In genomic region chr13:99473515-99473914, GRCh38 we compare ENCODE assay signal across 24 cellular contexts.
"Had no signal": no experiment of that assay in that cellular context is flagged by ENCODE, and none has a peak within 500 bp of the region (broad histone marks: within the 10 kb centered on the region; RNA-seq: fewer than 3 reads in every experiment).

No MANE protein-coding gene starts in this region.

- H3K4me3 Mint-ChIP-seq: natural killer cell treated with Interleukin-12 subunit alpha and Interleukin-12 subunit beta and Interleukin-15 and Interleukin-18, amount 100 ng/mL, for 72 hours; nephron progenitor cell; neural crest cell; stimulated activated effector memory CD8-positive, alpha-beta T cell treated with anti-CD3 and anti-CD28 coated beads, Interleukin-12 subunit alpha, Interleukin-12 subunit beta, amount 100 ng/mL, for 72 hours; stimulated activated naive B cell treated with anti-CD40 and anti-IgM and Interleukin-4, amounts not matched to agents 10 μg/mL and 1 μg/mL and 100 μg/mL, for 72 hours; stimulated activated naive CD8-positive, alpha-beta T cell treated with anti-CD3 and anti-CD28 coated beads, Interleukin-15, Interleukin-2, amounts not matched to agents 100 ng/mL and 50 ng/mL, for 24 hours had no signal

- H3K27ac Mint-ChIP-seq: natural killer cell treated with Interleukin-12 subunit alpha and Interleukin-12 subunit beta and Interleukin-15 and Interleukin-18, amount 100 ng/mL, for 72 hours; nephron progenitor cell; progenitor cell of endocrine pancreas; stimulated activated effector memory CD8-positive, alpha-beta T cell treated with anti-CD3 and anti-CD28 coated beads, Interleukin-12 subunit alpha, Interleukin-12 subunit beta, amount 100 ng/mL, for 72 hours; stimulated activated naive B cell treated with anti-CD40 and anti-IgM and Interleukin-4, amounts not matched to agents 10 μg/mL and 1 μg/mL and 100 μg/mL, for 72 hours; stimulated activated naive CD8-positive, alpha-beta T cell treated with anti-CD3 and anti-CD28 coated beads, Interleukin-15, Interleukin-2, amounts not matched to agents 100 ng/mL and 50 ng/mL, for 24 hours had no signal

- ATAC-seq: natural killer cell treated with Interleukin-12 subunit alpha and Interleukin-12 subunit beta and Interleukin-15 and Interleukin-18, amount 100 ng/mL, for 72 hours; psoas muscle; right cardiac atrium; right lobe of liver; stimulated activated effector memory CD8-positive, alpha-beta T cell treated with anti-CD3 and anti-CD28 coated beads, Interleukin-12 subunit alpha, Interleukin-12 subunit beta, amount 100 ng/mL, for 72 hours; stimulated activated naive B cell treated with anti-CD40 and anti-IgM and Interleukin-4, amounts not matched to agents 10 μg/mL and 1 μg/mL and 100 μg/mL, for 72 hours had no signal

- H3K9me3 Mint-ChIP-seq: stimulated activated effector memory CD8-positive, alpha-beta T cell treated with anti-CD3 and anti-CD28 coated beads, Interleukin-12 subunit alpha, Interleukin-12 subunit beta, amount 100 ng/mL, for 72 hours; stimulated activated naive CD8-positive, alpha-beta T cell treated with anti-CD3 and anti-CD28 coated beads, Interleukin-15, Interleukin-2, amounts not matched to agents 100 ng/mL and 50 ng/mL, for 24 hours had no signal

- DNase-seq: nephron progenitor cell; nucleus accumbens; ovary; posterior cingulate gyrus; psoas muscle; right cardiac atrium; right lobe of liver; sigmoid colon; small intestine; stimulated activated CD4-positive, alpha-beta T cell treated with anti-CD3 and anti-CD28 coated beads, Interleukin-15, amount 100 ng/mL, for 24 hours; stimulated activated CD4-positive, alpha-beta T cell treated with anti-CD3 and anti-CD28 coated beads, Interleukin-2, amount 100 ng/mL, for 24 hours; stimulated activated CD4-positive, alpha-beta T cell treated with anti-CD3 and anti-CD28 coated beads, Interleukin-2, amount 100 ng/mL, for 48 hours; stimulated activated CD4-positive, alpha-beta T cell treated with anti-CD3 and anti-CD28 coated beads, Interleukin-4, amount 100 ng/mL, for 24 hours; stimulated activated naive B cell treated with anti-CD40 and anti-IgM and Interleukin-4, amounts not matched to agents 10 μg/mL and 1 μg/mL and 100 μg/mL, for 72 hours; stimulated activated naive CD4-positive, alpha-beta T cell treated with Interleukin-2 at 50 U/mL for 16 hours; stomach; thyroid gland; upper lobe of left lung had no signal

- H3K36me3 Mint-ChIP-seq: stimulated activated effector memory CD8-positive, alpha-beta T cell treated with anti-CD3 and anti-CD28 coated beads, Interleukin-12 subunit alpha, Interleukin-12 subunit beta, amount 100 ng/mL, for 72 hours had no signal

- FAIRE-seq: small intestine, urothelium cell line had no signal

- H3K27me3 Mint-ChIP-seq: stimulated activated naive CD8-positive, alpha-beta T cell treated with anti-CD3 and anti-CD28 coated beads, Interleukin-15, Interleukin-2, amounts not matched to agents 100 ng/mL and 50 ng/mL, for 24 hours had no signal
